14 cellular contexts compared by ENCODE assay signal in the genomic region with DNA sequence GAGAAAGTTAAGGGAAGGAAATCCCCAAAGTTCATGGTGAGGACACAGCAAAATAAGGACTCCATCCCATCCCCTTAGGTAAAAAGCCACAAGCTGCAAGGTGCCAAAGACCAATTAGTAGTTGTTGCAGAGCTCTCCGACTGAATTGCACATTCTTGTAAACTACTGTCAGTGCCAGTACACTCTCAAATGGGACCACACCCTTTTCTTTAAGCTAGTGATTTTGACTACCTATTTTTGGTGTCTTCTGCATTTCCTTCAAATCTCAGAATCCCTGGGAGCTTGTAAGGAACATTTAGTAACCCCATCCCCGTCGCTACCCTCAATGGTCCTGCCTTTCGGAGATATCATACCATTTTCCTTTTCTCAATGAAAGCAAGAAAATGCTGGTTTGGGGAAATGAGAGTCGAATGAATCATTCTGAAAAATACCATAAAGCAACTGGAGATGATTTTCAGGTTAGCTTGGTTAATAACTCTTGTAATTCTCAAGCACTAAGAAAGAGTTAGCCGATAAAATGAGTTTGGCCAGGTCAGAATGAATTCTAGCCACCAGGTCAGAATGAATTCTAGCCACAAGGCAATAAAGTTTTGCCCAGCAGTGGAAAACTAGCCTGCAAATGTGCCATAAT.
DNase-seq lines count a peak whose midpoint lies in the region; ATAC-seq and TF ChIP-seq lines count a peak whose summit lies in the region.
"Had no signal": no experiment of that assay in that cellular context is flagged by ENCODE, and none has a peak within 500 bp of the region (broad histone marks: within the 10 kb centered on the region; RNA-seq: fewer than 3 reads in every experiment).

No MANE protein-coding gene starts in this region.

- DNase-seq in GM13976 (ENCODE audit: low spot score): peak; percentile 16
- no peak for DNase-seq in NCI-H526 treated with DMSO at 0.1 percent for 48 hours (lab: John Stamatoyannopoulos, UW)
- DNase-seq in activated CD4-positive, alpha-beta T cell treated with anti-CD3 and anti-CD28 coated beads, Interleukin-2, amount 50 U/mL, for 48 hours: no peak
- no peak for DNase-seq in activated naive CD4-positive, alpha-beta T cell treated with Interleukin-2 at 50 U/mL for 16 hours
- DNase-seq: activated CD8-positive, alpha-beta memory T cell treated with anti-CD3 and anti-CD28 coated beads for 24 hours; heart right ventricle; NCI-H526; SK-N-SH; tibial artery had no signal

- peak; percentile 50 for ATAC-seq in GM19452 (IDR thresholded peaks at IDR 0.05; ENCODE audit: unreplicated experiment)
- ATAC-seq in HG02870 (IDR thresholded peaks at IDR 0.05; ENCODE audit: unreplicated experiment): peak; percentile 83
- peak; percentile 60 for ATAC-seq in HG03571 (IDR thresholded peaks at IDR 0.05; ENCODE audit: unreplicated experiment)
- no peak for ATAC-seq in SK-N-SH treated with all-trans-retinoic acid at 6 μM for 48 hours
- ATAC-seq: HCT116 had no signal

- no peak for TF ChIP-seq CTCF in GM13976 (IDR thresholded peaks at IDR 0.05; ENCODE audit: borderline replicate concordance, control extremely low read depth, extremely low read depth, insufficient read depth, missing control alignments)

- in situ Hi-C loops in GM13976 (cut with MboI; ENCODE audit: low sequenced_read_pairs, unreplicated experiment): loop anchor here (25.0 kb wide), 1 partner anchor 377 kb away; the partner anchor contains the start of gene IRAK1BP1

TF ChIP-seq in SK-N-SH treated with all-trans-retinoic acid at 6 μM for 48 hours, 23 proteins besides CTCF, POLR2A, EP300 and RAD21:
- TF ChIP-seq CSRNP3 (CRISPR knock-in tag; IDR thresholded peaks at IDR 0.05) (no peak), CREB5 (CRISPR knock-in tag; IDR thresholded peaks at IDR 0.05; ENCODE audit: low read depth) (no peak), TCF4 (CRISPR knock-in tag; IDR thresholded peaks at IDR 0.05; ENCODE audit: borderline replicate concordance) (no peak), SNAI2 (CRISPR knock-in tag; IDR thresholded peaks at IDR 0.05) (no peak), RARB (CRISPR knock-in tag; IDR thresholded peaks at IDR 0.05) (no peak), TOX (CRISPR knock-in tag; IDR thresholded peaks at IDR 0.05; ENCODE audit: borderline replicate concordance) (no peak), ESRRG (CRISPR knock-in tag; IDR thresholded peaks at IDR 0.05) (no peak), ZC3H10 (CRISPR knock-in tag; IDR thresholded peaks at IDR 0.05) (no peak), ZNF70 (CRISPR knock-in tag; IDR thresholded peaks at IDR 0.05) (no peak), GLIS3 (CRISPR knock-in tag; IDR thresholded peaks at IDR 0.05) (no peak)
